In the genomic region with DNA sequence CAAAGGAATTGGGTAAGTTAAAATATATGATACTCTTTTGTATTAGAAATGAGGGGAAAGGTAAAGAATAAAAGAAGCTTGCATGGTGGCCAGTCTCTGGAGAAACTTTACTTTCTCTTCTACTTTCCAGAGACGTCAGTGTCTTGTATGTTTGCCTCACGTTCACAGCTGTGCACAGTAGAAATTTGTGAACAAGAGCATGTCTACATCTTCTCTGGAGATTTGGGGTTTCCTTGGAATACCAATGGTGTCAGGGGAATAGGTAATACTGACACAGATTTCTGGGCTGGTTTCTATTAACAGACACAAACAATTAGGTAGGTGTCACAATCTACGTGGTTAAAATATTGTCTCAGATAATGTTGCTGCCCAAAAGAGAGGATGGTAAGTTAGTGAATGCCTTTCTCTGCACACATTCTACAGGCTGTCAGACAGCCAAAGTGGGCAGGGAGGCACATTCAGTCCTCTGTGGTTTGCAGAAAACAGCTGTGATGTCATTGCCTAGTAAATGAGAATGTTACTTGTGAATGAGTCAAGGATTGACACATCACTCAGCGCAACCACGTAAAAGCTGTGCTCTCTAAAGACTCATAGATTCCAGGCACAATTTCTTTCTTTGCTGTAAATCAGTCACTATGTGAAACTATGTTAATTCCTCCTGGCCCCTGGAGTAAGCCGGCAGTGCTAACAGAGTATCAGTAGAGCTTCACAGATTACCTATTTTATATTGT, we compare ENCODE assay signal across 8 cellular contexts.
DNase-seq lines count a peak whose midpoint lies in the region; ATAC-seq and TF ChIP-seq lines count a peak whose summit lies in the region.

No MANE protein-coding gene starts in this region.

- no peak overlapping the region for H3K56ac ChIP-seq in IMR-90 (ENCODE audit: extremely low read depth, insufficient read depth, low read length)

- no peaks in the 10 kb centered on the region for H3K36me3 Mint-ChIP-seq in activated CD8-positive, alpha-beta T cell treated with anti-CD3 and anti-CD28 coated beads, Interleukin-2, amount 10 ng/mL, durations not matched to agents 7 days and 5 days (ENCODE audit: low read depth)

- no peaks in the 10 kb centered on the region for H3K36me3 ChIP-seq in IMR-90 (ENCODE audit: control insufficient read depth, insufficient read depth, low read length)

- no peak overlapping the region for H3K27ac ChIP-seq in IMR-90 (ENCODE audit: insufficient read depth, low read length)

- H3K4me2 ChIP-seq in IMR-90 (ENCODE audit: low read depth, low read length): no peak overlapping the region

- H3K9ac ChIP-seq in IMR-90 (ENCODE audit: low read depth, low read length): no peak overlapping the region

- H4K8ac ChIP-seq in IMR-90 (ENCODE audit: low read depth in 2 of 2, low read length in 2 of 2): no peak overlapping the region

- no peak overlapping the region for H3K4me3 Mint-ChIP-seq in activated CD8-positive, alpha-beta T cell treated with anti-CD3 and anti-CD28 coated beads, Interleukin-2, amount 10 ng/mL, durations not matched to agents 7 days and 5 days

- H2AK5ac ChIP-seq in IMR-90 (ENCODE audit: low read depth, low read length): no peak overlapping the region

- no peaks in the 10 kb centered on the region for H3K9me3 ChIP-seq in IMR-90 (ENCODE audit: control insufficient read depth, insufficient read depth, low read length)

- H3K4ac ChIP-seq in IMR-90 (ENCODE audit: low read depth, low read length): no peak overlapping the region

- H3K27me3 Mint-ChIP-seq in activated CD8-positive, alpha-beta T cell treated with anti-CD3 and anti-CD28 coated beads, Interleukin-2, amount 10 ng/mL, durations not matched to agents 7 days and 5 days (ENCODE audit: low read depth): no peaks in the 10 kb centered on the region

- H3K9me3 Mint-ChIP-seq in activated CD8-positive, alpha-beta T cell treated with anti-CD3 and anti-CD28 coated beads, Interleukin-2, amount 10 ng/mL, durations not matched to agents 7 days and 5 days (ENCODE audit: insufficient read depth): no peaks in the 10 kb centered on the region

- H3K4me1 Mint-ChIP-seq in activated CD8-positive, alpha-beta T cell treated with anti-CD3 and anti-CD28 coated beads, Interleukin-2, amount 10 ng/mL, durations not matched to agents 7 days and 5 days (ENCODE audit: low read depth): peaks cover 9% of the 10 kb centered on the region

- intact Hi-C loops in IMR-90 (cut with micrococcal nuclease) (no loop called here), left ventricle myocardium superior (cut with micrococcal nuclease) (loop anchor here (5.0 kb wide), 1 partner anchor 1445 kb away; no protein-coding TSS in a partner anchor)

- CTCF ChIA-PET in IMR-90 (lab: Yijun Ruan, JAX): no interaction called here
- CTCF ChIA-PET in activated CD8-positive, alpha-beta T cell treated with anti-CD3 and anti-CD28 coated beads, Interleukin-2, amount 10 ng/mL, durations not matched to agents 7 days and 5 days (lab: Charles Lee): no interaction called here

- TF ChIP-seq RAD21 in IMR-90 (IDR thresholded peaks at IDR 0.05; ENCODE audit: low read length): no peak

- H3K14ac ChIP-seq in IMR-90 (replicated peaks; ENCODE audit: low read depth, low read length): no peak overlapping the region

- no peak overlapping the region for H2BK15ac ChIP-seq in IMR-90 (ENCODE audit: low read depth, low read length)

- POLR2A ChIA-PET in IMR-90 (lab: Charles Lee; ENCODE audit: unreplicated experiment): no interaction called here
- POLR2A ChIA-PET in activated CD8-positive, alpha-beta T cell treated with anti-CD3 and anti-CD28 coated beads, Interleukin-2, amount 10 ng/mL, durations not matched to agents 7 days and 5 days (lab: Charles Lee): no interaction called here

- no peak overlapping the region for H2AFZ ChIP-seq in IMR-90 (replicated peaks; ENCODE audit: low read length, poor library complexity)

- BruUV-seq in IMR-90 (replicated peaks; lab: Mats Ljungman, UMichigan): no TSS peak

- no peaks in the 10 kb centered on the region for H3K79me1 ChIP-seq in IMR-90 (ENCODE audit: low read depth in 1 of 2, low read length in 2 of 2)

- H4K91ac ChIP-seq in IMR-90 (ENCODE audit: insufficient read depth, low read depth, low read length): no peak overlapping the region

- no peak overlapping the region for H2BK20ac ChIP-seq in IMR-90 (ENCODE audit: low read depth, low read length)

- H3K27me3 ChIP-seq in IMR-90 (ENCODE audit: control insufficient read depth, insufficient read depth, low read length): no peaks in the 10 kb centered on the region

- ATAC-seq in IMR-90 (ENCODE audit: low read depth) (no peak), left ventricle myocardium superior (peak; percentile 76), GM21619 (IDR thresholded peaks at IDR 0.05; ENCODE audit: unreplicated experiment) (no peak), GM21367 (IDR thresholded peaks at IDR 0.05; ENCODE audit: unreplicated experiment) (no peak)
- ATAC-seq in activated CD8-positive, alpha-beta T cell treated with anti-CD3 and anti-CD28 coated beads, Interleukin-2, amount 10 ng/mL, durations not matched to agents 7 days and 5 days: peak; percentile 60

- H3K18ac ChIP-seq in IMR-90 (ENCODE audit: low read depth, low read length): no peak overlapping the region

- H3K4me3 ChIP-seq in IMR-90 (ENCODE audit: insufficient read depth, low read depth, low read length): no peak overlapping the region

- H4K5ac ChIP-seq in IMR-90 (ENCODE audit: low read depth, low read length): no peak overlapping the region

- dilution Hi-C loops in IMR-90 (cut with HindIII; ENCODE audit: low sequenced_read_pairs, unreplicated experiment): no loop called here

- no peak for TF ChIP-seq POLR2A in IMR-90 (IDR thresholded peaks at IDR 0.05; ENCODE audit: low read depth, low read length)

- no peaks in the 10 kb centered on the region for H4K20me1 ChIP-seq in IMR-90 (ENCODE audit: insufficient read depth, low read length)

- no peaks in the 10 kb centered on the region for H3K9me1 ChIP-seq in IMR-90 (ENCODE audit: insufficient read depth, low read length)

- DNase-seq in IMR-90 (peak; percentile 29), left ventricle myocardium superior (no peak), activated gamma-delta T cell (lab: John Stamatoyannopoulos, UW) (no peak), NCI-H2029 treated with DMSO at 0.1 percent for 48 hours (lab: John Stamatoyannopoulos, UW) (no peak)
- DNase-seq in activated CD8-positive, alpha-beta T cell treated with anti-CD3 and anti-CD28 coated beads, Interleukin-2, amount 10 ng/mL, durations not matched to agents 7 days and 5 days: peak; percentile 27
- DNase-seq in stimulated activated CD4-positive, alpha-beta T cell treated with anti-CD3 and anti-CD28 coated beads, TNF-alpha, amount 100 ng/mL, for 48 hours (ENCODE audit: low read depth in 3 of 3): peak; percentile 27 to 63 (median 31)

- no peak overlapping the region for H2BK120ac ChIP-seq in IMR-90 (ENCODE audit: low read depth, low read length)

- H3K23ac ChIP-seq in IMR-90 (ENCODE audit: low read depth, low read length): no peak overlapping the region

- WGBS in IMR-90 (ENCODE audit: extremely low coverage in 2 of 2, insufficient read length in 1 of 2), 2 experiments: no CpG with 5 or more reads among the region's 6 CpGs

- H3K4me1 ChIP-seq in IMR-90 (ENCODE audit: control insufficient read depth, insufficient read depth, low read length): no peaks in the 10 kb centered on the region

- in situ Hi-C loops in IMR-90 (cut with MboI; ENCODE audit: low sequenced_read_pairs): no loop called here

- H3K27ac Mint-ChIP-seq in activated CD8-positive, alpha-beta T cell treated with anti-CD3 and anti-CD28 coated beads, Interleukin-2, amount 10 ng/mL, durations not matched to agents 7 days and 5 days: no peak overlapping the region

- TF ChIP-seq CTCF in IMR-90 (conservative IDR thresholded peaks at IDR 0.05; ENCODE audit: low read depth, low read length): no peak

- no peak overlapping the region for H2BK5ac ChIP-seq in IMR-90 (ENCODE audit: low read depth, low read length, poor library complexity, severe bottlenecking)

- no peak overlapping the region for H2AK9ac ChIP-seq in IMR-90 (replicated peaks; ENCODE audit: low read depth, low read length, poor library complexity)

TF ChIP-seq in IMR-90, 13 proteins besides CTCF, POLR2A, EP300 and RAD21:
- TF ChIP-seq, protein P1, sequence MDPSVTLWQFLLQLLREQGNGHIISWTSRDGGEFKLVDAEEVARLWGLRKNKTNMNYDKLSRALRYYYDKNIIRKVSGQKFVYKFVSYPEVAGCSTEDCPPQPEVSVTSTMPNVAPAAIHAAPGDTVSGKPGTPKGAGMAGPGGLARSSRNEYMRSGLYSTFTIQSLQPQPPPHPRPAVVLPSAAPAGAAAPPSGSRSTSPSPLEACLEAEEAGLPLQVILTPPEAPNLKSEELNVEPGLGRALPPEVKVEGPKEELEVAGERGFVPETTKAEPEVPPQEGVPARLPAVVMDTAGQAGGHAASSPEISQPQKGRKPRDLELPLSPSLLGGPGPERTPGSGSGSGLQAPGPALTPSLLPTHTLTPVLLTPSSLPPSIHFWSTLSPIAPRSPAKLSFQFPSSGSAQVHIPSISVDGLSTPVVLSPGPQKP (IDR thresholded peaks at IDR 0.05; ENCODE audit: borderline replicate concordance, low read depth, low read length): no peak
- TF ChIP-seq USF2 (IDR thresholded peaks at IDR 0.05; ENCODE audit: low read depth, low read length) (no peak), MAZ (IDR thresholded peaks at IDR 0.05; ENCODE audit: borderline replicate concordance, low read depth, low read length) (no peak), BHLHE40 (IDR thresholded peaks at IDR 0.05; ENCODE audit: low read depth, low read length) (no peak), MXI1 (IDR thresholded peaks at IDR 0.05; ENCODE audit: borderline replicate concordance, low read depth, low read length) (no peak), NFE2L2 (IDR thresholded peaks at IDR 0.05; ENCODE audit: low read depth, low read length) (no peak), SMC3 (IDR thresholded peaks at IDR 0.05; ENCODE audit: low read depth, low read length) (no peak), RCOR1 (IDR thresholded peaks at IDR 0.05; ENCODE audit: insufficient replicate concordance, low read length) (no peak), FOS (IDR thresholded peaks at IDR 0.05; ENCODE audit: low read depth, low read length) (no peak), RFX5 (IDR thresholded peaks at IDR 0.05; ENCODE audit: low read depth, low read length) (no peak)

Comparison
In these comparisons a context has a peak if more than half of its experiments do, and no peak if none do; other contexts are left out.
1. ATAC-seq: peak in activated CD8-positive, alpha-beta T cell treated with anti-CD3 and anti-CD28 coated beads, Interleukin-2, amount 10 ng/mL, durations not matched to agents 7 days and 5 days (single experiment) and left ventricle myocardium superior (single experiment); none in IMR-90 (single experiment), GM21619 (single experiment) and GM21367 (single experiment).
2. DNase-seq: peak in IMR-90 (single experiment), activated CD8-positive, alpha-beta T cell treated with anti-CD3 and anti-CD28 coated beads, Interleukin-2, amount 10 ng/mL, durations not matched to agents 7 days and 5 days (single experiment) and stimulated activated CD4-positive, alpha-beta T cell treated with anti-CD3 and anti-CD28 coated beads, TNF-alpha, amount 100 ng/mL, for 48 hours (3 of 3); none in left ventricle myocardium superior (single experiment), activated gamma-delta T cell (single experiment) and NCI-H2029 treated with DMSO at 0.1 percent for 48 hours (single experiment).